21 cellular contexts compared by ENCODE assay signal in genomic region chr11:10785146-10785474, GRCh38.
"Had no signal": no experiment of that assay in that cellular context is flagged by ENCODE, and none has a peak within 500 bp of the region (broad histone marks: within the 10 kb centered on the region; RNA-seq: fewer than 3 reads in every experiment).

No MANE protein-coding gene starts in this region.

- H3K9me3 Mint-ChIP-seq: activated B cell treated with CpG ODN at 0.5 μM for 24 hours; activated CD4-positive, alpha-beta memory T cell treated with anti-CD3 and anti-CD28 coated beads for 36 hours; activated naive CD4-positive, alpha-beta T cell treated with anti-CD3 and anti-CD28 coated beads, Interleukin-2, amount 50 U/mL, for 72 hours; activated T-helper 1 cell treated with anti-CD3 and anti-CD28 coated beads, Interleukin-12 subunit alpha, Interleukin-12 subunit beta, Interleukin-2, Interleukin-4 antibody, amounts not matched to agents 30 ng/mL and 10 ng/mL and 1 ng/mL, durations not matched to agents 14 hours and 24 hours and 36 hours; natural killer cell treated with Interleukin-12 subunit alpha and Interleukin-12 subunit beta and Interleukin-15 and Interleukin-18, amount 100 ng/mL, for 72 hours had no signal

- H3K27ac Mint-ChIP-seq: activated B cell treated with CpG ODN at 0.5 μM for 24 hours; activated CD4-positive, alpha-beta memory T cell treated with anti-CD3 and anti-CD28 coated beads for 36 hours; activated naive CD4-positive, alpha-beta T cell treated with anti-CD3 and anti-CD28 coated beads, Interleukin-2, amount 50 U/mL, for 72 hours; activated T-helper 1 cell treated with anti-CD3 and anti-CD28 coated beads, Interleukin-12 subunit alpha, Interleukin-12 subunit beta, Interleukin-2, Interleukin-4 antibody, amounts not matched to agents 30 ng/mL and 10 ng/mL and 1 ng/mL, durations not matched to agents 14 hours and 24 hours and 36 hours; progenitor cell of endocrine pancreas had no signal

- H3K36me3 Mint-ChIP-seq: activated CD4-positive, alpha-beta memory T cell treated with anti-CD3 and anti-CD28 coated beads for 36 hours; activated naive CD4-positive, alpha-beta T cell treated with anti-CD3 and anti-CD28 coated beads, Interleukin-2, amount 50 U/mL, for 72 hours; natural killer cell treated with Interleukin-12 subunit alpha and Interleukin-12 subunit beta and Interleukin-15 and Interleukin-18, amount 100 ng/mL, for 72 hours had no signal

- H3K27ac ChIP-seq: adrenal gland, gastrocnemius medialis, vagina had no signal

- H3K4me3 ChIP-seq: adrenal gland, gastrocnemius medialis, vagina had no signal

- DNase-seq: activated B cell treated with CpG ODN at 0.5 μM for 24 hours; activated CD4-positive, alpha-beta memory T cell treated with anti-CD3 and anti-CD28 coated beads for 36 hours; activated CD4-positive, alpha-beta T cell treated with anti-CD3 and anti-CD28 coated beads for 4 hours; activated gamma-delta T cell treated with Interleukin-2 at 50 U/mL for 16 hours; activated T-cell treated with anti-CD3 and anti-CD28 coated beads for 4 hours; adrenal gland; cerebellar nuclear complex; cortex of kidney; gastrocnemius medialis; head of caudate nucleus; kidney; mesenchymal stem cell; stimulated activated CD4-positive, alpha-beta T cell treated with anti-CD3 and anti-CD28 coated beads, Interleukin-2, amount 100 ng/mL, for 24 hours; stimulated activated naive CD8-positive, alpha-beta T cell treated with anti-CD3 and anti-CD28 coated beads, Interleukin-15, Interleukin-2, amounts not matched to agents 100 U/mL and 50 U/mL, for 24 hours; substantia nigra; trophoblast cell had no signal

- H3K36me3 ChIP-seq: adrenal gland, vagina had no signal

- H3K4me1 ChIP-seq: adrenal gland, vagina had no signal

- H3K4me3 Mint-ChIP-seq: activated B cell treated with CpG ODN at 0.5 μM for 24 hours; activated CD4-positive, alpha-beta memory T cell treated with anti-CD3 and anti-CD28 coated beads for 36 hours; activated T-helper 1 cell treated with anti-CD3 and anti-CD28 coated beads, Interleukin-12 subunit alpha, Interleukin-12 subunit beta, Interleukin-2, Interleukin-4 antibody, amounts not matched to agents 30 ng/mL and 10 ng/mL and 1 ng/mL, durations not matched to agents 14 hours and 24 hours and 36 hours; natural killer cell treated with Interleukin-12 subunit alpha and Interleukin-12 subunit beta and Interleukin-15 and Interleukin-18, amount 100 ng/mL, for 72 hours had no signal

- H3K27me3 Mint-ChIP-seq: activated B cell treated with CpG ODN at 0.5 μM for 24 hours; activated CD4-positive, alpha-beta memory T cell treated with anti-CD3 and anti-CD28 coated beads for 36 hours; natural killer cell treated with Interleukin-12 subunit alpha and Interleukin-12 subunit beta and Interleukin-15 and Interleukin-18, amount 100 ng/mL, for 72 hours had no signal

- H3K9me3 ChIP-seq: adrenal gland, gastrocnemius medialis, vagina had no signal

- H3K4me1 Mint-ChIP-seq: activated B cell treated with CpG ODN at 0.5 μM for 24 hours had no signal

- H3K27me3 ChIP-seq: adrenal gland, gastrocnemius medialis, vagina had no signal
